ENCODE assay signal across 9 cellular contexts in the genomic region with DNA sequence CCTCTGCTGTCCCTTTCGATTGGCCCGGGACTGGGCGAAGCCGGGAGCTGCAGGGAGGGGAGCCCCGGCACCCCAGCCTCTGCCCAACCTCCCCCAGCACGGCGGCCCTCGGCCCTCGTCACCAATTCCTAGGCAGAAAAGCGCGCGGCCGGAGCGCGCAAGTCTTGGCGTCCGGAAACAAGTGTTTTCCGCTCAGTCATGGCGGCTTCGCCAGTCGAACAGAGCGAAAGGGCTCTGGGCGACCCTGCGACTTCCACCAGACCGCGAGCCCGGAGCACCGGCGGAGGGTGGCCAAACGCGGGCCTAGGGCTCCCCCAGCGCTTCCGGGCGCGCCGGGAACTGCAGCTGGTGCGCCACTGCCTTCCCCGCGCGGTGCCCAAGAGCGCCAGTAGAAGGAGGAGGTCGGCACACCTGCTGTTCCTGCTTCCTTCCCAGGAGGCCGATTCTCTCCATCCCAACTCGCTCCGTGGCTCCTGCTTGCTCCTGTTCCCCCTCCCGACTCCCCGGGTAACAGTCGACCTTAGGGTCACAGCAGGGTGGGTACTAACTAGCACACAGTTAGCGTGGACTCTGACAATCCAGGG.
DNase-seq lines count a peak whose midpoint lies in the region; ATAC-seq and TF ChIP-seq lines count a peak whose summit lies in the region.
"Had no signal": no experiment of that assay in that cellular context is flagged by ENCODE, and none has a peak within 500 bp of the region (broad histone marks: within the 10 kb centered on the region; RNA-seq: fewer than 3 reads in every experiment).

No MANE protein-coding gene starts in this region.

- no peak overlapping the region for H3K27ac ChIP-seq in PC-9
- H3K27ac ChIP-seq in lung (ENCODE audit: low read depth in 1 of 2, low read length in 1 of 2), result peak overlapping the region in 1 of 2 donors; percentile 69
- H3K27ac ChIP-seq in testis, result no peak overlapping the region

- POLR2A ChIA-PET in PC-9 (lab: Charles Lee; ENCODE audit: unreplicated experiment), result no interaction called here

- no peaks in the 10 kb centered on the region for H3K36me3 ChIP-seq in PC-9 (ENCODE audit: low read depth)
- no peaks in the 10 kb centered on the region for H3K36me3 ChIP-seq in lung (ENCODE audit: control insufficient read depth in 2 of 2, insufficient read depth in 2 of 2, low read length in 2 of 2)
- H3K36me3 ChIP-seq in testis (ENCODE audit: low read depth, missing control alignments), result no peaks in the 10 kb centered on the region

- WGBS in lung, 2 donors, result 1% methylated on average over 49 of the region's 49 CpGs
- WGBS in testis, 2 donors, result 1 to 6% methylated on average over 2 to 43 of the region's 49 CpGs

- peak overlapping the region; percentile 80 for H3K4me2 ChIP-seq in PC-9

- H3K4me1 ChIP-seq in PC-9 (replicated peaks; ENCODE audit: insufficient read depth) (no peaks in the 10 kb centered on the region; the same call in 1 of the 2 replicates), lung (ENCODE audit: control insufficient read depth in 2 of 2, insufficient read depth in 2 of 2, low read length in 2 of 2) (peaks cover 0 to 6% of the 10 kb centered on the region in 2 donors), testis (no peaks in the 10 kb centered on the region)

- TF ChIP-seq CTCF in PC-9 (conservative IDR thresholded peaks at IDR 0.05) (peak; percentile 77), lung (IDR thresholded peaks at IDR 0.05; ENCODE audit: control extremely low read depth, extremely low read depth) (no peak), testis (IDR thresholded peaks at IDR 0.05) (peak; percentile 37 to 57 (median 42))

- no peaks in the 10 kb centered on the region for H3K9me3 ChIP-seq in PC-9 (ENCODE audit: insufficient read depth, low read depth)
- peaks cover 0 to 3% of the 10 kb centered on the region in 2 donors for H3K9me3 ChIP-seq in lung (ENCODE audit: control insufficient read depth in 2 of 2, insufficient read depth in 1 of 2, low read length in 1 of 2)
- H3K9me3 ChIP-seq in testis, result no peaks in the 10 kb centered on the region

- ATAC-seq in GM19324 (IDR thresholded peaks at IDR 0.05; ENCODE audit: low FRiP score, unreplicated experiment) (peak; percentile 89), HG03354 (IDR thresholded peaks at IDR 0.05; ENCODE audit: poor library complexity, severe bottlenecking, unreplicated experiment) (peak; percentile 95), lung (ENCODE audit: insufficient read depth, low FRiP score) (peak; percentile 81)

- H3K27me3 ChIP-seq in PC-9 (ENCODE audit: insufficient read depth, low read depth) (no peaks in the 10 kb centered on the region), lung (ENCODE audit: control insufficient read depth, insufficient read depth) (no peaks in the 10 kb centered on the region), testis (no peaks in the 10 kb centered on the region)

- H3K9me2 ChIP-seq in PC-9 (ENCODE audit: insufficient read depth), result no peaks in the 10 kb centered on the region

- intact Hi-C loops in PC-9 (cut with micrococcal nuclease; ENCODE audit: unreplicated experiment), result loop anchor here (10.0 kb wide), 1 partner anchor 366 kb away; no protein-coding TSS in a partner anchor
- intact Hi-C loops in testis (cut with DNase I; ENCODE audit: low total_unique reads), result no loop called here

- H2AFZ ChIP-seq in PC-9, result peak overlapping the region; percentile 92

- DNase-seq in AG20443 (ENCODE audit: low spot score), result peak; percentile 73
- DNase-seq in PC-9, result peak; percentile 35 to 80
- peak; percentile 91 for DNase-seq in ecto neural progenitor cell (ENCODE audit: low spot score)
- peak; percentile 44 for DNase-seq in lung (ENCODE audit: low spot score)
- DNase-seq in testis, result peak; percentile 71
- DNase-seq in SW480 (ENCODE audit: low spot score), result no peak
- DNase-seq: naive B cell had no signal

- no peaks in the 10 kb centered on the region for H4K20me1 ChIP-seq in PC-9 (ENCODE audit: insufficient read depth)

- H3K4me3 ChIP-seq in PC-9 (peak overlapping the region; percentile 53; the same call in 1 of the 2 replicates), lung (peak overlapping the region; percentile 15), testis (peak overlapping the region; percentile 49 to 57)

- H3K79me2 ChIP-seq in PC-9 (ENCODE audit: low read depth), result no peaks in the 10 kb centered on the region

- H3F3A ChIP-seq in PC-9 (ENCODE audit: insufficient read depth, low read depth), result no peaks in the 10 kb centered on the region

- TF ChIP-seq POLR2A in testis (IDR thresholded peaks at IDR 0.05), result no peak

- no TSS peak for BruUV-seq in PC-9 (replicated peaks; lab: Mats Ljungman, UMichigan)

- CTCF ChIA-PET in PC-9 (lab: Charles Lee), result interaction anchor here (1.3 kb wide), 1 partner anchor 539 kb away, joined by 3 read pairs; no protein-coding TSS in a partner anchor
